ENCODE assay signal across 11 cellular contexts in the genomic region with DNA sequence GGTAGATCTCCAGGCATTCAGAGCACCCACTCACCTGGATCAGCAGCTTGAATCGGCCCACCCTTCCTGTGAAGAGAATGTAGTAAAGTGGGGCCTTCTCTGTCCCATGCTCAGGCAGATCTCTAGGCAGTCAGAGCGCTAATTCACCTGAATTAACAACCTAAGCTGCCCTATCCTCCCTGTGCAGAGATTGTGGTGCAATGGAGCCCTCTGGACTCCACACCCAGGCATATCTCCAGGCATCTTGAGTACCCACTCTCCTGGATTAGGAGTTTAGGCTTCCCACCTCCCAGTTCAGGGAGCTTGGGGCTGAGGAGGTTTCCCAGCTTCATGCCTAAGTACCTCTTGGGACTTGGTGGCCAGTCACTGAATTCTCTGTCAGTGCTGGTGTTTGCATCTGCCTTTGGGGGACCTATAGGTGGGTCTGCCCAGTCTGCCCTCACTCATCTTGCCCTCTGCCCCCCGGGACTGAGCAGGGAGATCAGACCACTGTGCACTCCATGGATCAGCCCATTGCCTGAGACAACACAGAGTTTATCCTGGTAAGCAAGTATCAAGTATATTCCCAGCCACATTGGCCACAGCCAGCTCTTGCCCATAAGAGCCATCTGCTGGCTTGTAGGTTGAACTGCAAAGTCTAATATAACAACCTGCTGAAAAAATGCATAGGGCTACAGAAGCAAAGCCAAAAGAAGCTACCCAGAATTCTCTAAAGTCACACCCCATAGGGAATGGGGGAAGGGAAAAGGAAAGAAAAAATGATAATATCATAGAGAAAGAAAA.
DNase-seq lines count a peak whose midpoint lies in the region; ATAC-seq and TF ChIP-seq lines count a peak whose summit lies in the region.
"Had no signal": no experiment of that assay in that cellular context is flagged by ENCODE, and none has a peak within 500 bp of the region (broad histone marks: within the 10 kb centered on the region; RNA-seq: fewer than 3 reads in every experiment).

No MANE protein-coding gene starts in this region.

- no peak overlapping the region for H3K27ac ChIP-seq in HEK293 (ENCODE audit: extremely low read depth, low read depth, low read length)

- POLR2A ChIA-PET in HEK293 (lab: Yijun Ruan, JAX), result no interaction called here

- no peak for ATAC-seq in GM21526 (IDR thresholded peaks at IDR 0.05; ENCODE audit: low FRiP score, unreplicated experiment)
- no peak for ATAC-seq in HG02571 (IDR thresholded peaks at IDR 0.05; ENCODE audit: unreplicated experiment)

- TF ChIP-seq CTCF in HEK293 (tag by site-specific recombination; IDR thresholded peaks at IDR 0.05), result 0 out of 2 replicates have a peak, but pooled peaks have one; percentile 8

- DNase-seq in DMS53 (lab: John Stamatoyannopoulos, UW) (peak; percentile 63), RKO (ENCODE audit: low spot score) (peak; percentile 46), islet precursor cell (peak; percentile 50), NCI-H2196 treated with DMSO at 0.1 percent for 48 hours (lab: John Stamatoyannopoulos, UW; ENCODE audit: unreplicated experiment) (no peak)
- DNase-seq in stimulated activated CD4-positive, alpha-beta T cell treated with anti-CD3 and anti-CD28 coated beads, Interleukin-1b, Interleukin-23, amount 100 ng/mL, for 48 hours, result no peak
- DNase-seq: NCI-H2227 treated with DMSO at 0.1 percent for 48 hours; stimulated activated CD4-positive, alpha-beta T cell treated with anti-CD3 and anti-CD28 coated beads, Interleukin-4, amount 100 ng/mL, for 4 hours had no signal

- no peaks in the 10 kb centered on the region for H3K4me1 ChIP-seq in HEK293 (ENCODE audit: control insufficient read depth, insufficient read depth, low read length)

- CTCF ChIA-PET in HEK293 (lab: Yijun Ruan, JAX), result interaction anchor here (0.6 to 1.4 kb wide), 10 partner anchors 9 to 840 kb away, joined by 3 to 6 read pairs (median 4); no protein-coding TSS in a partner anchor

- H3K9me3 ChIP-seq in HEK293 (ENCODE audit: control insufficient read depth, insufficient read depth, low read depth, low read length), result no peaks in the 10 kb centered on the region

- H3K36me3 ChIP-seq in HEK293 (ENCODE audit: control insufficient read depth in 2 of 2, insufficient read depth in 1 of 2, low read length in 2 of 2), result no peaks in the 10 kb centered on the region

- H3K4me3 ChIP-seq in HEK293 (ENCODE audit: low read depth, low read length), result no peak overlapping the region
- H3K4me3 ChIP-seq: lung had no signal

TF ChIP-seq in HEK293, 187 proteins besides CTCF, POLR2A, EP300 and RAD21:
- TF ChIP-seq ZNF76 (tag by site-specific recombination; IDR thresholded peaks at IDR 0.05; ENCODE audit: borderline replicate concordance, low read depth) (no peak), ZNF626 (tag by site-specific recombination; IDR thresholded peaks at IDR 0.05) (no peak), ZSCAN30 (tag by site-specific recombination; IDR thresholded peaks at IDR 0.05) (no peak), ZNF311 (tag by site-specific recombination; IDR thresholded peaks at IDR 0.05; ENCODE audit: borderline replicate concordance) (no peak), ATF2 (tag by site-specific recombination; IDR thresholded peaks at IDR 0.05; ENCODE audit: low read depth) (no peak), GLIS2 (tag by site-specific recombination; IDR thresholded peaks at IDR 0.05) (no peak), ZNF157 (tag by site-specific recombination; IDR thresholded peaks at IDR 0.05) (no peak), ZNF837 (tag by site-specific recombination; IDR thresholded peaks at IDR 0.05) (no peak), ZNF596 (tag by site-specific recombination; IDR thresholded peaks at IDR 0.05) (no peak), ZNF350 (tag by site-specific recombination; IDR thresholded peaks at IDR 0.05) (no peak), BCL11A (tag by site-specific recombination; IDR thresholded peaks at IDR 0.05; ENCODE audit: low read depth) (no peak), ZNF600 (tag by site-specific recombination; IDR thresholded peaks at IDR 0.05) (no peak), ZNF112 (tag by site-specific recombination; IDR thresholded peaks at IDR 0.05) (no peak)
- TF ChIP-seq, protein P1, sequence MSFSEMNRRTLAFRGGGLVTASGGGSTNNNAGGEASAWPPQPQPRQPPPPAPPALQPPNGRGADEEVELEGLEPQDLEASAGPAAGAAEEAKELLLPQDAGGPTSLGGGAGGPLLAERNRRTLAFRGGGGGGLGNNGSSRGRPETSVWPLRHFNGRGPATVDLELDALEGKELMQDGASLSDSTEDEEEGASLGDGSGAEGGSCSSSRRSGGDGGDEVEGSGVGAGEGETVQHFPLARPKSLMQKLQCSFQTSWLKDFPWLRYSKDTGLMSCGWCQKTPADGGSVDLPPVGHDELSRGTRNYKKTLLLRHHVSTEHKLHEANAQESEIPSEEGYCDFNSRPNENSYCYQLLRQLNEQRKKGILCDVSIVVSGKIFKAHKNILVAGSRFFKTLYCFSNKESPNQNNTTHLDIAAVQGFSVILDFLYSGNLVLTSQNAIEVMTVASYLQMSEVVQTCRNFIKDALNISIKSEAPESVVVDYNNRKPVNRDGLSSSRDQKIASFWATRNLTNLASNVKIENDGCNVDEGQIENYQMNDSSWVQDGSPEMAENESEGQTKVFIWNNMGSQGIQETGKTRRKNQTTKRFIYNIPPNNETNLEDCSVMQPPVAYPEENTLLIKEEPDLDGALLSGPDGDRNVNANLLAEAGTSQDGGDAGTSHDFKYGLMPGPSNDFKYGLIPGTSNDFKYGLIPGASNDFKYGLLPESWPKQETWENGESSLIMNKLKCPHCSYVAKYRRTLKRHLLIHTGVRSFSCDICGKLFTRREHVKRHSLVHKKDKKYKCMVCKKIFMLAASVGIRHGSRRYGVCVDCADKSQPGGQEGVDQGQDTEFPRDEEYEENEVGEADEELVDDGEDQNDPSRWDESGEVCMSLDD (tag by site-specific recombination; IDR thresholded peaks at IDR 0.05), result no peak
- TF ChIP-seq, protein P2, sequence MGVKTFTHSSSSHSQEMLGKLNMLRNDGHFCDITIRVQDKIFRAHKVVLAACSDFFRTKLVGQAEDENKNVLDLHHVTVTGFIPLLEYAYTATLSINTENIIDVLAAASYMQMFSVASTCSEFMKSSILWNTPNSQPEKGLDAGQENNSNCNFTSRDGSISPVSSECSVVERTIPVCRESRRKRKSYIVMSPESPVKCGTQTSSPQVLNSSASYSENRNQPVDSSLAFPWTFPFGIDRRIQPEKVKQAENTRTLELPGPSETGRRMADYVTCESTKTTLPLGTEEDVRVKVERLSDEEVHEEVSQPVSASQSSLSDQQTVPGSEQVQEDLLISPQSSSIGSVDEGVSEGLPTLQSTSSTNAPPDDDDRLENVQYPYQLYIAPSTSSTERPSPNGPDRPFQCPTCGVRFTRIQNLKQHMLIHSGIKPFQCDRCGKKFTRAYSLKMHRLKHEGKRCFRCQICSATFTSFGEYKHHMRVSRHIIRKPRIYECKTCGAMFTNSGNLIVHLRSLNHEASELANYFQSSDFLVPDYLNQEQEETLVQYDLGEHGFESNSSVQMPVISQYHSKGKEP (tag by site-specific recombination; IDR thresholded peaks at IDR 0.05), result no peak
- TF ChIP-seq, protein P3, sequence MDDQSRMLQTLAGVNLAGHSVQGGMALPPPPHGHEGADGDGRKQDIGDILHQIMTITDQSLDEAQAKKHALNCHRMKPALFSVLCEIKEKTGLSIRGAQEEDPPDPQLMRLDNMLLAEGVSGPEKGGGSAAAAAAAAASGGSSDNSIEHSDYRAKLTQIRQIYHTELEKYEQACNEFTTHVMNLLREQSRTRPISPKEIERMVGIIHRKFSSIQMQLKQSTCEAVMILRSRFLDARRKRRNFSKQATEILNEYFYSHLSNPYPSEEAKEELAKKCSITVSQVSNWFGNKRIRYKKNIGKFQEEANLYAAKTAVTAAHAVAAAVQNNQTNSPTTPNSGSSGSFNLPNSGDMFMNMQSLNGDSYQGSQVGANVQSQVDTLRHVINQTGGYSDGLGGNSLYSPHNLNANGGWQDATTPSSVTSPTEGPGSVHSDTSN (CRISPR knock-in tag; IDR thresholded peaks at IDR 0.05), result no peak

Comparison
In these comparisons a context has a peak if more than half of its experiments do, and no peak if none do; other contexts are left out.
1. DNase-seq: peak in DMS53 (single experiment), RKO (single experiment) and islet precursor cell (single experiment); none in NCI-H2196 treated with DMSO at 0.1 percent for 48 hours (single experiment) and stimulated activated CD4-positive, alpha-beta T cell treated with anti-CD3 and anti-CD28 coated beads, Interleukin-1b, Interleukin-23, amount 100 ng/mL, for 48 hours (single experiment).